Comparison of ENCODE assay signal across 32 cellular contexts in the genomic region with DNA sequence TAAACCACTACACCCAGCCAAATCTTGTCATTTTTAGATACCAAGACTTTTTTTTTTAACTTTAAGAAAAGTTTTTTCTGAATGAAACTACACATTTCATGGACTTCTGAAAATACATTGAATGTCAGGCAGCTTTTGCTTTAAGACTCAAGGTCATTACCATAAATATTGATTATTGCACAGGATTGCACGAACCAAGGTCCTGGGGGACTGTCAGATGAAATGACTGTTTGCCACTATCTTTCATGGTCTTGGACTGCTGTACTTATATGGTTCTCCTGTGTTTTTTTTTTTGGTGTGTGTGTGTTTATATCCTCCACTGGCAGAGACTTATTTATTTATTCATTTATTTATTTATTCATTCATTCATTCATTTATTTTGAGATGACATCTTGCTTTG.
"Had no signal": no experiment of that assay in that cellular context is flagged by ENCODE, and none has a peak within 500 bp of the region (broad histone marks: within the 10 kb centered on the region; RNA-seq: fewer than 3 reads in every experiment).

No MANE protein-coding gene starts in this region.

- H3K27ac Mint-ChIP-seq: mesothelial cell of epicardium; natural killer cell; nephron progenitor cell; neural progenitor cell; progenitor cell of endocrine pancreas; stimulated activated memory B cell treated with anti-CD40 and anti-IgM and Interleukin-4, amounts not matched to agents 10 μg/mL and 1 μg/mL and 100 μg/mL, for 72 hours; stimulated activated naive CD8-positive, alpha-beta T cell treated with anti-CD3 and anti-CD28 coated beads, Interleukin-15, amount 100 ng/mL, for 72 hours; type B pancreatic cell had no signal

- H3K9ac ChIP-seq: neural progenitor cell had no signal

- H3K9me3 Mint-ChIP-seq: mesothelial cell of epicardium; naive B cell; natural killer cell; nephron progenitor cell; neural progenitor cell; stimulated activated memory B cell treated with anti-CD40 and anti-IgM and Interleukin-4, amounts not matched to agents 10 μg/mL and 1 μg/mL and 100 μg/mL, for 72 hours; stimulated activated naive CD8-positive, alpha-beta T cell treated with anti-CD3 and anti-CD28 coated beads, Interleukin-15, amount 100 ng/mL, for 72 hours; type B pancreatic cell had no signal

- H3K4me2 ChIP-seq: neural progenitor cell, smooth muscle cell had no signal

- H3K4me1 ChIP-seq: left lung, neural progenitor cell, tibial nerve, uterus had no signal

- DNase-seq: heart right ventricle; hippocampal formation; kidney glomerular epithelial cell; left cardiac atrium; left lung; mesendoderm; naive B cell; natural killer cell; nephron progenitor cell; occipital lobe; ovary; retina; right cardiac atrium; sigmoid colon; stimulated activated CD4-positive, alpha-beta T cell treated with anti-CD3 and anti-CD28 coated beads, Interleukin-1b, Interleukin-23, amount 100 ng/mL, for 48 hours; stimulated activated CD4-positive, alpha-beta T cell treated with anti-CD3 and anti-CD28 coated beads, Interleukin-2, amount 100 ng/mL, for 48 hours; stimulated activated CD4-positive, alpha-beta T cell treated with anti-CD3 and anti-CD28 coated beads, Interleukin-4, amount 100 ng/mL, for 4 hours; stimulated activated CD8-positive, alpha-beta memory T cell treated with anti-CD3 and anti-CD28 coated beads, Interleukin-4, amount 100 ng/mL, for 48 hours; stimulated activated naive CD4-positive, alpha-beta T cell treated with Interleukin-2 at 50 U/mL for 16 hours; stimulated activated naive CD8-positive, alpha-beta T cell treated with anti-CD3 and anti-CD28 coated beads, Interleukin-15, amount 100 ng/mL, for 72 hours; substantia nigra; uterus had no signal

- H2AFZ ChIP-seq: neural progenitor cell had no signal

- H3K4me3 ChIP-seq: heart right ventricle, left lung, lung, neural progenitor cell, ovary, sigmoid colon, smooth muscle cell, tibial nerve, uterus had no signal

- H3K36me3 Mint-ChIP-seq: naive B cell; natural killer cell; neural progenitor cell; stimulated activated memory B cell treated with anti-CD40 and anti-IgM and Interleukin-4, amounts not matched to agents 10 μg/mL and 1 μg/mL and 100 μg/mL, for 72 hours; type B pancreatic cell had no signal

- H3K27me3 Mint-ChIP-seq: naive B cell; stimulated activated memory B cell treated with anti-CD40 and anti-IgM and Interleukin-4, amounts not matched to agents 10 μg/mL and 1 μg/mL and 100 μg/mL, for 72 hours; type B pancreatic cell had no signal

- ATAC-seq: heart right ventricle; left cardiac atrium; left lung; natural killer cell; right cardiac atrium; stimulated activated memory B cell treated with anti-CD40 and anti-IgM and Interleukin-4, amounts not matched to agents 10 μg/mL and 1 μg/mL and 100 μg/mL, for 72 hours; stimulated activated naive CD8-positive, alpha-beta T cell treated with anti-CD3 and anti-CD28 coated beads, Interleukin-15, amount 100 ng/mL, for 72 hours had no signal

- H3K27ac ChIP-seq: heart right ventricle, left lung, neural progenitor cell, neutrophil, ovary, sigmoid colon, tibial nerve, uterus had no signal

- H3K4me3 Mint-ChIP-seq: mesothelial cell of epicardium; naive B cell; natural killer cell; nephron progenitor cell; neural progenitor cell; stimulated activated memory B cell treated with anti-CD40 and anti-IgM and Interleukin-4, amounts not matched to agents 10 μg/mL and 1 μg/mL and 100 μg/mL, for 72 hours; stimulated activated naive CD8-positive, alpha-beta T cell treated with anti-CD3 and anti-CD28 coated beads, Interleukin-15, amount 100 ng/mL, for 72 hours; type B pancreatic cell had no signal

- FAIRE-seq: keratinocyte had no signal

- H3K36me3 ChIP-seq: left lung, neural progenitor cell, neutrophil, ovary, tibial nerve, uterus had no signal

- H3K9me3 ChIP-seq: heart right ventricle, left lung, neutrophil, ovary, sigmoid colon, tibial nerve, uterus had no signal

- H3K27me3 ChIP-seq: heart right ventricle, left lung, neural progenitor cell, ovary, sigmoid colon, tibial nerve, uterus had no signal

- H3K4me1 Mint-ChIP-seq: mesothelial cell of epicardium had no signal
